In genomic region chr5:90690317-90690716, GRCh38 we compare ENCODE assay signal across 27 cellular contexts.
"Had no signal": no experiment of that assay in that cellular context is flagged by ENCODE, and none has a peak within 500 bp of the region (broad histone marks: within the 10 kb centered on the region; RNA-seq: fewer than 3 reads in every experiment).

No MANE protein-coding gene starts in this region.

- H3K36me3 ChIP-seq: ascending aorta, Peyer's patch, SJCRH30 had no signal

- DNase-seq: activated CD4-positive, alpha-beta T cell treated with anti-CD3 and anti-CD28 coated beads for 48 hours; activated CD4-positive, alpha-beta T cell treated with anti-CD3 and anti-CD28 coated beads, Interleukin-2, amount 50 U/mL, for 4 hours; activated CD4-positive, CD25-positive, alpha-beta regulatory T cell treated with anti-CD3 and anti-CD28 coated beads, Interleukin-2, amount 50 U/mL, for 72 hours; activated CD8-positive, alpha-beta memory T cell treated with anti-CD3 and anti-CD28 coated beads, Interleukin-2, amount 50 U/mL, for 48 hours; activated CD8-positive, alpha-beta T cell treated with anti-CD3 and anti-CD28 coated beads, Interleukin-2, amount 10 ng/mL, durations not matched to agents 7 days and 5 days; activated effector memory CD4-positive, alpha-beta T cell treated with Interleukin-2 at 50 U/mL for 16 hours; activated naive CD4-positive, alpha-beta T cell; activated naive CD8-positive, alpha-beta T cell treated with anti-CD3 and anti-CD28 coated beads, Interleukin-2, amount 50 U/mL, for 24 hours; activated T-cell treated with anti-CD3 and anti-CD28 coated beads, Interleukin-2, amount 50 U/mL, for 24 hours; amniotic stem cell; central memory CD4-positive, alpha-beta T cell; NCI-H1048; NCI-H146; NCI-H187 treated with DMSO at 0.1 percent for 48 hours; NCI-H2081 treated with DMSO at 0.1 percent for 48 hours; NCI-H446; Peyer's patch; Right ventricle myocardium superior; SJCRH30; SK-N-SH had no signal

- H3K4me2 ChIP-seq: SK-N-SH had no signal

- H3K9me3 Mint-ChIP-seq: activated naive CD8-positive, alpha-beta T cell treated with anti-CD3 and anti-CD28 coated beads, Interleukin-2, amount 50 U/mL, for 24 hours; activated T-helper 1 cell treated with anti-CD3 and anti-CD28 coated beads, Interleukin-12 subunit alpha, Interleukin-12 subunit beta, Interleukin-2, Interleukin-4 antibody, amounts not matched to agents 30 ng/mL and 10 ng/mL and 1 ng/mL, durations not matched to agents 14 hours and 24 hours and 36 hours had no signal

- H3K9me3 ChIP-seq: ascending aorta, body of pancreas, Peyer's patch, SK-N-SH had no signal

- H3K27me3 Mint-ChIP-seq: activated naive CD8-positive, alpha-beta T cell treated with anti-CD3 and anti-CD28 coated beads, Interleukin-2, amount 50 U/mL, for 24 hours had no signal

- H3K27me3 ChIP-seq: ascending aorta, body of pancreas, Peyer's patch, SJCRH30 had no signal

- H3K9ac ChIP-seq: SK-N-SH had no signal

- H3K4me1 Mint-ChIP-seq: activated naive CD8-positive, alpha-beta T cell treated with anti-CD3 and anti-CD28 coated beads, Interleukin-2, amount 50 U/mL, for 24 hours; WTC11 had no signal

- H3K4me3 ChIP-seq: ascending aorta, body of pancreas, Peyer's patch, SJCRH30 had no signal

- H3K4me1 ChIP-seq: ascending aorta, body of pancreas, Peyer's patch, SJCRH30 had no signal

- ATAC-seq: activated CD8-positive, alpha-beta T cell treated with anti-CD3 and anti-CD28 coated beads, Interleukin-2, amount 10 ng/mL, durations not matched to agents 7 days and 5 days; activated naive CD4-positive, alpha-beta T cell treated with anti-CD3 and anti-CD28 coated beads, Interleukin-2, amount 50 U/mL, for 72 hours; activated naive CD8-positive, alpha-beta T cell treated with anti-CD3 and anti-CD28 coated beads, Interleukin-2, amount 50 U/mL, for 24 hours; body of pancreas; WTC11 had no signal

- H3K27ac ChIP-seq: ascending aorta, body of pancreas, Peyer's patch, RWPE1, SJCRH30 had no signal

- H3K36me3 Mint-ChIP-seq: activated naive CD4-positive, alpha-beta T cell treated with anti-CD3 and anti-CD28 coated beads, Interleukin-2, amount 50 U/mL, for 72 hours had no signal

- H3K4me3 Mint-ChIP-seq: activated CD8-positive, alpha-beta T cell treated with anti-CD3 and anti-CD28 coated beads, Interleukin-2, amount 10 ng/mL, durations not matched to agents 7 days and 5 days; activated naive CD8-positive, alpha-beta T cell treated with anti-CD3 and anti-CD28 coated beads, Interleukin-2, amount 50 U/mL, for 24 hours; activated T-cell treated with anti-CD3 and anti-CD28 coated beads, Interleukin-2, amount 50 U/mL, for 24 hours; activated T-helper 1 cell treated with anti-CD3 and anti-CD28 coated beads, Interleukin-12 subunit alpha, Interleukin-12 subunit beta, Interleukin-2, Interleukin-4 antibody, amounts not matched to agents 30 ng/mL and 10 ng/mL and 1 ng/mL, durations not matched to agents 14 hours and 24 hours and 36 hours; T-helper 1 cell treated with Interleukin-12 subunit alpha and Interleukin-12 subunit beta and Interleukin-4 antibody, amounts not matched to agents 30 μg/mL and 1 μg/mL, for 36 hours; WTC11 had no signal

- H3K27ac Mint-ChIP-seq: activated CD8-positive, alpha-beta T cell treated with anti-CD3 and anti-CD28 coated beads, Interleukin-2, amount 10 ng/mL, durations not matched to agents 7 days and 5 days; activated naive CD4-positive, alpha-beta T cell treated with anti-CD3 and anti-CD28 coated beads, Interleukin-2, amount 50 U/mL, for 72 hours; activated naive CD8-positive, alpha-beta T cell treated with anti-CD3 and anti-CD28 coated beads, Interleukin-2, amount 50 U/mL, for 24 hours; activated T-cell treated with anti-CD3 and anti-CD28 coated beads, Interleukin-2, amount 50 U/mL, for 24 hours; activated T-helper 1 cell treated with anti-CD3 and anti-CD28 coated beads, Interleukin-12 subunit alpha, Interleukin-12 subunit beta, Interleukin-2, Interleukin-4 antibody, amounts not matched to agents 30 ng/mL and 10 ng/mL and 1 ng/mL, durations not matched to agents 14 hours and 24 hours and 36 hours; T-helper 1 cell treated with Interleukin-12 subunit alpha and Interleukin-12 subunit beta and Interleukin-4 antibody, amounts not matched to agents 30 μg/mL and 1 μg/mL, for 36 hours; WTC11 had no signal
